In the genomic region with DNA sequence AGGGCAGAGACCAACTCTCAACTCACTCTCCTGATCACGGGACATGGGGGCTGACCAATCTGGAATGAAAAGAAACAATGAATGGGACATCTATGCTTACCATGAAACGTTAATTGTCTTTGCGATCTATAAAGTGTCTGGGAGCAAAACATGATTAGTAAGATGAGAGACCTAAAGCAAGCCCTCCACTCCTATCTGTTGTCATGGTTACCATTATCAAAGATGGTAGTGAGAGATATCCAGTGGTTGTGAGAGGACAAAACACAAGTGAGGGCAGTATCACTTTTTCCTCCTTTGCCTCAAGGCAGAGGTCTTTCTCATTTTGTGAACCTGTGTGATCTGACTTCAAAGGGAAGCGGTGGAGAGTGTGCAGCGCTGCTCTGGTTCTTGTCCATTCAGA, we compare ENCODE assay signal across 35 cellular contexts.
"Had no signal": no experiment of that assay in that cellular context is flagged by ENCODE, and none has a peak within 500 bp of the region (broad histone marks: within the 10 kb centered on the region; RNA-seq: fewer than 3 reads in every experiment).

No MANE protein-coding gene starts in this region.

- H3K27me3 ChIP-seq: adrenal gland, body of pancreas, brain microvascular endothelial cell, breast epithelium had no signal

- DNase-seq: activated CD4-positive, alpha-beta memory T cell treated with anti-CD3 and anti-CD28 coated beads, Interleukin-2, amount 10 ng/mL, durations not matched to agents 7 days and 5 days; activated CD4-positive, alpha-beta T cell treated with anti-CD3 and anti-CD28 coated beads for 1 hour; activated CD4-positive, alpha-beta T cell treated with anti-CD3 and anti-CD28 coated beads for 36 hours; activated CD4-positive, alpha-beta T cell treated with anti-CD3 and anti-CD28 coated beads for 48 hours; activated CD4-positive, alpha-beta T cell treated with anti-CD3 and anti-CD28 coated beads, Interleukin-2, amount 10 ng/mL, durations not matched to agents 7 days and 5 days; activated CD4-positive, alpha-beta T cell treated with anti-CD3 and anti-CD28 coated beads, Interleukin-2, amount 50 U/mL, for 48 hours; activated CD4-positive, CD25-positive, alpha-beta regulatory T cell; activated CD8-positive, alpha-beta memory T cell treated with anti-CD3 and anti-CD28 coated beads for 24 hours; activated CD8-positive, alpha-beta memory T cell treated with anti-CD3 and anti-CD28 coated beads, Interleukin-2, amount 10 ng/mL, durations not matched to agents 7 days and 5 days; activated CD8-positive, alpha-beta memory T cell treated with anti-CD3 and anti-CD28 coated beads, Interleukin-2, amount 50 U/mL, for 48 hours; activated CD8-positive, alpha-beta T cell treated with anti-CD3 and anti-CD28 coated beads, Interleukin-2, amount 10 ng/mL, durations not matched to agents 7 days and 5 days; activated effector memory CD4-positive, alpha-beta T cell treated with anti-CD3 and anti-CD28 coated beads, Interleukin-2, amount 50 U/mL, for 16 hours; activated gamma-delta T cell treated with Interleukin-2 at 50 U/mL for 16 hours; activated naive CD4-positive, alpha-beta T cell; activated naive CD4-positive, alpha-beta T cell treated with anti-CD3 and anti-CD28 coated beads for 36 hours; activated naive CD4-positive, alpha-beta T cell treated with anti-CD3 and anti-CD28 coated beads, Interleukin-2, amount 50 U/mL, for 16 hours; activated naive CD8-positive, alpha-beta T cell treated with anti-CD3 and anti-CD28 coated beads for 36 hours; activated T-cell treated with anti-CD3 and anti-CD28 coated beads, Interleukin-2, amount 50 U/mL, for 24 hours; activated T-cell treated with anti-CD3 and anti-CD28 coated beads, Interleukin-2, amount 50 U/mL, for 48 hours; adrenal gland; amniotic stem cell; aorta; body of pancreas; brain microvascular endothelial cell; central memory CD4-positive, alpha-beta T cell; T-helper 1 cell; T-helper 2 cell; T-helper 9 cell; WERI-Rb-1 had no signal

- H3K36me3 ChIP-seq: adrenal gland, brain microvascular endothelial cell, breast epithelium, WERI-Rb-1 had no signal

- H3K9me3 ChIP-seq: adrenal gland, body of pancreas, breast epithelium had no signal

- ATAC-seq: activated CD4-positive, alpha-beta T cell treated with anti-CD3 and anti-CD28 coated beads for 36 hours; activated CD4-positive, CD25-positive, alpha-beta regulatory T cell treated with anti-CD3 and anti-CD28 coated beads, Interleukin-2, amount 50 U/mL, for 24 hours; activated CD8-positive, alpha-beta memory T cell treated with anti-CD3 and anti-CD28 coated beads, Interleukin-2, amount 10 ng/mL, durations not matched to agents 7 days and 5 days; activated CD8-positive, alpha-beta T cell treated with anti-CD3 and anti-CD28 coated beads, Interleukin-2, amount 10 ng/mL, durations not matched to agents 7 days and 5 days; activated naive CD4-positive, alpha-beta T cell treated with anti-CD3 and anti-CD28 coated beads, Interleukin-2, amount 50 U/mL, for 72 hours; body of pancreas; WTC11 had no signal

- H3K27ac ChIP-seq: adrenal gland, body of pancreas, brain microvascular endothelial cell, breast epithelium, WERI-Rb-1 had no signal

- H3K4me1 ChIP-seq: adrenal gland, body of pancreas, breast epithelium had no signal

- H3K4me3 ChIP-seq: adrenal gland, body of pancreas, breast epithelium had no signal

- FAIRE-seq: astrocyte, TTC549 had no signal
